20 cellular contexts compared by ENCODE assay signal in the genomic region with DNA sequence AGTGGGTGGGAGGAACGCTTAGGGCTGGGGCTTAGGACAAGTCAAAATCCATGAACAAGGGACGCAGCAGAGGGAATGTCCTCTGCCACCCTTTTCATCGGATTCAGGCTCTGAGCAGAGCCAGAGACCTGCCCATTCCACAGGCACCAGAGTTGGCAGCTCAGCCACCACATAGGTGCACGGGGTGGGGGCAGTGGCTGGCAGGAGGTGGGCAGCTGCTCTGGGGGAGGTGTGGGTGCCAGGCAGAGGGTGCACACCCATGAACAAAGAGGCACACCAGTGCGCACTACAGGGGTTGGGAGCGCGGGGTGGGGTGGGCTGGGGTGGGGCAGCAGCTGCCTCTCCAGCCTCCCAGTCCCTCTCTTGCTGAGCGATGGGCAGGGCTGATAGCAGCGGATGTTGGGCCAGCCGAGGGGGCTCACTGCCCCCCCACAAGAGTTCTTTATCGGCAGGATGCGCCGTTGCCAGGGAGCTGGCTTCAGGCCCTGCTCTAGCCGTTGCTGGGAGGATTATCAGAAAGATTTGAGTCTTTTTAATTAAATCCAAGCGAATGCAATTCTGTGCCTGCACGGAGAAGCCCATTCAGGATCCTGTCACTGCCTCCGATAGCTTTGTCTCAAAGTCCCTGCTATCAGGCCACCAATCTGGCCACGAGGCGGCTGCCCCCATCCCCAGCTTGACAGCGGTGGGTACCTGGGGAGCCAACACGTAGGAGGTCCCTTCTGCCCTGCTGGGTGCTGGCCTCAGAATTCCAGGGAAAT.
"Had no signal": no experiment of that assay in that cellular context is flagged by ENCODE, and none has a peak within 500 bp of the region (broad histone marks: within the 10 kb centered on the region; RNA-seq: fewer than 3 reads in every experiment).

No MANE protein-coding gene starts in this region.

- DNase-seq: activated B cell treated with CpG ODN at 0.5 μM for 24 hours; activated CD4-positive, alpha-beta T cell treated with anti-CD3 and anti-CD28 coated beads for 48 hours; activated CD8-positive, alpha-beta T cell treated with anti-CD3 and anti-CD28 coated beads for 36 hours; activated effector memory CD4-positive, alpha-beta T cell treated with anti-CD3 and anti-CD28 coated beads, Interleukin-2, amount 50 U/mL, for 16 hours; activated T-cell treated with anti-CD3 and anti-CD28 coated beads, Interleukin-2, amount 50 U/mL, for 4 hours; amniotic stem cell; body of pancreas; caudate nucleus; hypothalamus; kidney glomerular epithelial cell; mesendoderm; natural killer cell; occipital lobe; right cardiac atrium; stimulated activated CD4-positive, alpha-beta T cell treated with anti-CD3 and anti-CD28 coated beads, Interleukin-4, amount 100 ng/mL, for 4 hours; stimulated activated CD8-positive, alpha-beta memory T cell treated with anti-CD3 and anti-CD28 coated beads, Interleukin-4, amount 100 ng/mL, for 48 hours; stimulated activated naive CD8-positive, alpha-beta T cell treated with anti-CD3 and anti-CD28 coated beads, Interleukin-15, Interleukin-2, amounts not matched to agents 100 U/mL and 50 U/mL, for 24 hours; transverse colon had no signal

- H3K4me1 ChIP-seq: body of pancreas, prostate gland, transverse colon had no signal

- H3K27ac ChIP-seq: body of pancreas, prostate gland, transverse colon had no signal

- H3K4me3 ChIP-seq: body of pancreas, prostate gland, transverse colon had no signal

- H3K27me3 ChIP-seq: body of pancreas, transverse colon had no signal

- ATAC-seq: activated CD8-positive, alpha-beta T cell treated with anti-CD3 and anti-CD28 coated beads for 36 hours; activated T-cell treated with anti-CD3 and anti-CD28 coated beads, Interleukin-2, amount 50 U/mL, for 4 hours; body of pancreas; esophagus mucosa; natural killer cell; right cardiac atrium; stimulated activated naive CD8-positive, alpha-beta T cell treated with anti-CD3 and anti-CD28 coated beads, Interleukin-15, Interleukin-2, amounts not matched to agents 100 U/mL and 50 U/mL, for 24 hours had no signal

- H3K9me3 ChIP-seq: body of pancreas, prostate gland, transverse colon had no signal

- H3K36me3 ChIP-seq: prostate gland, transverse colon had no signal
